Comparison of ENCODE assay signal across 1 cellular context in genomic region chr1:94698759-94699502, GRCh38.
TF ChIP-seq lines count a peak whose summit lies in the region.

No MANE protein-coding gene starts in this region.

TF ChIP-seq in HepG2, 621 proteins besides CTCF, POLR2A, EP300 and RAD21 (continued from another document and continues in another):
- TF ChIP-seq ZBTB49 (CRISPR knock-in tag; IDR thresholded peaks at IDR 0.05; ENCODE audit: borderline replicate concordance) (no peak), RBM39 (IDR thresholded peaks at IDR 0.05; ENCODE audit: low read depth, low read length, poor library complexity, severe bottlenecking) (no peak), TAF1 (CRISPR knock-in tag; IDR thresholded peaks at IDR 0.05) (no peak), SYNCRIP (IDR thresholded peaks at IDR 0.05; ENCODE audit: insufficient read depth, low read depth, low read length) (no peak), ZNF792 (CRISPR knock-in tag; IDR thresholded peaks at IDR 0.05) (no peak), PPARG (CRISPR knock-in tag; conservative IDR thresholded peaks at IDR 0.05) (peak; percentile 53; the same call in 1 of the 2 replicates), HNRNPLL (IDR thresholded peaks at IDR 0.05; ENCODE audit: low read depth, low read length, poor library complexity, severe bottlenecking) (no peak), ZNF674 (CRISPR knock-in tag; IDR thresholded peaks at IDR 0.05; ENCODE audit: low read depth) (no peak), STAG1 (CRISPR knock-in tag; IDR thresholded peaks at IDR 0.05) (peak; percentile 44), ZNF329 (CRISPR knock-in tag; IDR thresholded peaks at IDR 0.05; ENCODE audit: low read depth) (no peak), CEBPB (IDR thresholded peaks at IDR 0.05; ENCODE audit: borderline replicate concordance, low read depth, low read length) (no peak), E2F1 (CRISPR knock-in tag; IDR thresholded peaks at IDR 0.05) (no peak), PLRG1 (conservative IDR thresholded peaks at IDR 0.05) (no peak), FOXA1 (IDR thresholded peaks at IDR 0.05) (peak; percentile 64; the same call in 1 of the 2 replicates), FOXA1 (CRISPR knock-in tag; IDR thresholded peaks at IDR 0.05) (peak; percentile 65), SAP130 (CRISPR knock-in tag; IDR thresholded peaks at IDR 0.05; ENCODE audit: low read depth) (peak; percentile 30; the same call in 1 of the 2 replicates), MIXL1 (CRISPR knock-in tag; IDR thresholded peaks at IDR 0.05) (peak; percentile 75), AKNA (CRISPR knock-in tag; IDR thresholded peaks at IDR 0.05; ENCODE audit: borderline replicate concordance) (no peak), KDM2A (CRISPR knock-in tag; IDR thresholded peaks at IDR 0.05; ENCODE audit: borderline replicate concordance, low read depth) (no peak), SP5 (CRISPR knock-in tag; IDR thresholded peaks at IDR 0.05; ENCODE audit: borderline replicate concordance, low read depth) (no peak), ZNF337 (CRISPR knock-in tag; IDR thresholded peaks at IDR 0.05; ENCODE audit: borderline replicate concordance, low read depth) (no peak), FIP1L1 (IDR thresholded peaks at IDR 0.05; ENCODE audit: borderline replicate concordance, insufficient read depth, low read depth, low read length) (no peak), ZNF234 (CRISPR knock-in tag; conservative IDR thresholded peaks at IDR 0.05) (no peak), ZSCAN5A (CRISPR knock-in tag; IDR thresholded peaks at IDR 0.05; ENCODE audit: borderline replicate concordance) (no peak), RFX3 (CRISPR knock-in tag; IDR thresholded peaks at IDR 0.05) (no peak), ZNF580 (CRISPR knock-in tag; IDR thresholded peaks at IDR 0.05; ENCODE audit: borderline replicate concordance, low read depth) (no peak), ZNF225 (CRISPR knock-in tag; IDR thresholded peaks at IDR 0.05) (no peak), PHB2 (IDR thresholded peaks at IDR 0.05; ENCODE audit: partially characterized antibody) (no peak), SETDB1 (CRISPR knock-in tag; IDR thresholded peaks at IDR 0.05; ENCODE audit: borderline replicate concordance) (no peak), MED1 (CRISPR knock-in tag; IDR thresholded peaks at IDR 0.05) (peak; percentile 64; the same call in 1 of the 2 replicates), CEBPZ (IDR thresholded peaks at IDR 0.05; ENCODE audit: low read length) (no peak), BRCA1 (CRISPR knock-in tag; IDR thresholded peaks at IDR 0.05) (no peak), HIC2 (CRISPR knock-in tag; IDR thresholded peaks at IDR 0.05; ENCODE audit: low read depth) (no peak), NR1H2 (CRISPR knock-in tag; IDR thresholded peaks at IDR 0.05; ENCODE audit: borderline replicate concordance, low read depth) (no peak), ZNF7 (CRISPR knock-in tag; IDR thresholded peaks at IDR 0.05) (no peak), ZNF615 (CRISPR knock-in tag; IDR thresholded peaks at IDR 0.05; ENCODE audit: borderline replicate concordance) (no peak), ZNF749 (CRISPR knock-in tag; IDR thresholded peaks at IDR 0.05; ENCODE audit: borderline replicate concordance) (no peak), ZFP62 (CRISPR knock-in tag; IDR thresholded peaks at IDR 0.05) (no peak), ZNF616 (CRISPR knock-in tag; IDR thresholded peaks at IDR 0.05; ENCODE audit: low read depth) (no peak), ZNF205 (CRISPR knock-in tag; IDR thresholded peaks at IDR 0.05) (no peak), ZSCAN31 (CRISPR knock-in tag; IDR thresholded peaks at IDR 0.05; ENCODE audit: low read depth) (no peak), LRRFIP1 (CRISPR knock-in tag; conservative IDR thresholded peaks at IDR 0.05) (no peak), RFXANK (CRISPR knock-in tag; IDR thresholded peaks at IDR 0.05) (no peak), KDM3A (CRISPR knock-in tag; IDR thresholded peaks at IDR 0.05; ENCODE audit: low read depth) (no peak)
